Comparison of ENCODE assay signal across 8 cellular contexts in genomic region chr6:29649701-29650673, GRCh38. TPM values are rescaled to one million over a fixed set of nuclear protein-coding genes. Genes with fewer than 3 reads are reported as not detected.
A peak's percentile ranks its signal among the peaks of the same experiment; 100 is the strongest.
DNase-seq lines count a peak whose midpoint lies in the region; ATAC-seq and TF ChIP-seq lines count a peak whose summit lies in the region.

No MANE protein-coding gene starts in this region.

- intact Hi-C loops in activated CD4-positive, alpha-beta T cell treated with anti-CD3 and anti-CD28 coated beads, Interleukin-2, amount 10 ng/mL, durations not matched to agents 24 days and 14 days (cut with micrococcal nuclease) = loop anchor here (1.0 to 5.0 kb wide), 3 partner anchors 17 to 182 kb away; partner anchors contain the start of gene GABBR1
- intact Hi-C loops in left lung (cut with DNase I) = no loop called here

- no peaks in the 10 kb centered on the region for H3K36me3 Mint-ChIP-seq in activated CD4-positive, alpha-beta T cell treated with anti-CD3 and anti-CD28 coated beads, Interleukin-2, amount 10 ng/mL, durations not matched to agents 24 days and 14 days (ENCODE audit: low read depth)

- H4K20me1 ChIP-seq in BLaER1 treated with 17β-estradiol and CSF1 and Interleukin-3, amounts not matched to agents 10 nM and 100 nM = no peaks in the 10 kb centered on the region

- peaks cover 5% of the 10 kb centered on the region for H3K27me3 Mint-ChIP-seq in activated CD4-positive, alpha-beta T cell treated with anti-CD3 and anti-CD28 coated beads, Interleukin-2, amount 10 ng/mL, durations not matched to agents 24 days and 14 days

- H3K36me3 ChIP-seq in BLaER1 treated with 17β-estradiol and CSF1 and Interleukin-3, amounts not matched to agents 10 nM and 100 nM = no peaks in the 10 kb centered on the region
- H3K36me3 ChIP-seq in left lung = no peaks in the 10 kb centered on the region

- H3K4me3 Mint-ChIP-seq in activated CD4-positive, alpha-beta T cell treated with anti-CD3 and anti-CD28 coated beads, Interleukin-2, amount 10 ng/mL, durations not matched to agents 24 days and 14 days = peak overlapping the region; percentile 94

- peak overlapping the region; percentile 55 to 89 (median 71) for H3K27ac ChIP-seq in BLaER1 treated with 17β-estradiol and CSF1 and Interleukin-3, amounts not matched to agents 10 nM and 100 nM
- H3K27ac ChIP-seq in left lung = peak overlapping the region; percentile 97 to 98

- peak overlapping the region; percentile 68 to 95 (median 91) for H3K4me2 ChIP-seq in BLaER1 treated with 17β-estradiol and CSF1 and Interleukin-3, amounts not matched to agents 10 nM and 100 nM

- peaks cover 0 to 14% (median 11%) of the 10 kb centered on the region in 10 experiments; a peak in 15 of 20 replicates for H3K4me1 ChIP-seq in BLaER1 treated with 17β-estradiol and CSF1 and Interleukin-3, amounts not matched to agents 10 nM and 100 nM
- peaks cover 0 to 10% of the 10 kb centered on the region in 2 donors for H3K4me1 ChIP-seq in left lung

- H3K9me3 ChIP-seq in BLaER1 treated with 17β-estradiol and CSF1 and Interleukin-3, amounts not matched to agents 10 nM and 100 nM (replicated peaks in 1 of 11) = no peaks in the 10 kb centered on the region
- H3K9me3 ChIP-seq in left lung = no peaks in the 10 kb centered on the region

- peaks cover 10% of the 10 kb centered on the region for H3K4me1 Mint-ChIP-seq in activated CD4-positive, alpha-beta T cell treated with anti-CD3 and anti-CD28 coated beads, Interleukin-2, amount 10 ng/mL, durations not matched to agents 24 days and 14 days

- peak; percentile 95 to 96 for TF ChIP-seq CTCF in left lung (IDR thresholded peaks at IDR 0.05)

- H3K4me3 ChIP-seq in BLaER1 treated with 17β-estradiol and CSF1 and Interleukin-3, amounts not matched to agents 10 nM and 100 nM = peak overlapping the region; percentile 55 to 73 (median 62)
- peak overlapping the region; percentile 49 to 55 for H3K4me3 ChIP-seq in left lung

- no peaks in the 10 kb centered on the region for H3K9me3 Mint-ChIP-seq in activated CD4-positive, alpha-beta T cell treated with anti-CD3 and anti-CD28 coated beads, Interleukin-2, amount 10 ng/mL, durations not matched to agents 24 days and 14 days

- H3K27ac Mint-ChIP-seq in activated CD4-positive, alpha-beta T cell treated with anti-CD3 and anti-CD28 coated beads, Interleukin-2, amount 10 ng/mL, durations not matched to agents 24 days and 14 days = peak overlapping the region; percentile 99

- DNase-seq in GM19240 (ENCODE audit: insufficient read length, low spot score) (peak; percentile 92), NCI-H524 treated with DMSO at 0.1 percent for 48 hours (lab: John Stamatoyannopoulos, UW) (peak; percentile 78), dedifferentiated amniotic fluid mesenchymal stem cell (ENCODE audit: extremely low spot score) (peak; percentile 97), left lung (peak; percentile 97 to 99)
- DNase-seq in activated CD4-positive, alpha-beta T cell treated with anti-CD3 and anti-CD28 coated beads, Interleukin-2, amount 10 ng/mL, durations not matched to agents 24 days and 14 days = peak; percentile 99
- peak; percentile 98 to 100 for DNase-seq in stimulated activated CD4-positive, alpha-beta T cell treated with anti-CD3 and anti-CD28 coated beads, Interleukin-2, amount 100 ng/mL, for 48 hours

- H3K9ac ChIP-seq in BLaER1 treated with 17β-estradiol and CSF1 and Interleukin-3, amounts not matched to agents 10 nM and 100 nM = peak overlapping the region; percentile 66 to 85 (median 75)

- ATAC-seq in HG03460 (IDR thresholded peaks at IDR 0.05; ENCODE audit: unreplicated experiment) = peak; percentile 98
- peak; percentile 95 for ATAC-seq in left lung

- no peaks in the 10 kb centered on the region for H3K27me3 ChIP-seq in BLaER1 treated with 17β-estradiol and CSF1 and Interleukin-3, amounts not matched to agents 10 nM and 100 nM
- H3K27me3 ChIP-seq in left lung = peaks cover 0 to 11% of the 10 kb centered on the region in 2 donors

RNA-seq across cellular contexts. Expression of gene MOG, which starts 6.9 kb away (rescaled TPM):
- total RNA-seq in activated CD4-positive, alpha-beta T cell treated with anti-CD3 and anti-CD28 coated beads, Interleukin-2, amount 10 ng/mL, durations not matched to agents 24 days and 14 days = not detected in 2 replicates
- total RNA-seq in left lung = not detected

RNA-seq across cellular contexts. Expression of gene GABBR1, which starts 17.0 kb away (rescaled TPM):
- total RNA-seq in activated CD4-positive, alpha-beta T cell treated with anti-CD3 and anti-CD28 coated beads, Interleukin-2, amount 10 ng/mL, durations not matched to agents 24 days and 14 days = 20.4 and 24.0 TPM in 2 replicates
- 10 to 100 TPM; 25.0 to 32.0 TPM for total RNA-seq in left lung

RNA-seq across cellular contexts. Expression of gene ZFP57, which starts 31.0 kb away (rescaled TPM):
- 2.0 and 2.7 TPM in 2 replicates for total RNA-seq in activated CD4-positive, alpha-beta T cell treated with anti-CD3 and anti-CD28 coated beads, Interleukin-2, amount 10 ng/mL, durations not matched to agents 24 days and 14 days
- not detected for total RNA-seq in left lung

Comparison
In these comparisons a context has a peak if more than half of its experiments do, and no peak if none do; other contexts are left out.
1. Peak in every context shown above with its lines: DNase-seq, ATAC-seq, H3K4me3 ChIP-seq and H3K27ac ChIP-seq.